ENCODE assay signal across 11 cellular contexts in the genomic region with DNA sequence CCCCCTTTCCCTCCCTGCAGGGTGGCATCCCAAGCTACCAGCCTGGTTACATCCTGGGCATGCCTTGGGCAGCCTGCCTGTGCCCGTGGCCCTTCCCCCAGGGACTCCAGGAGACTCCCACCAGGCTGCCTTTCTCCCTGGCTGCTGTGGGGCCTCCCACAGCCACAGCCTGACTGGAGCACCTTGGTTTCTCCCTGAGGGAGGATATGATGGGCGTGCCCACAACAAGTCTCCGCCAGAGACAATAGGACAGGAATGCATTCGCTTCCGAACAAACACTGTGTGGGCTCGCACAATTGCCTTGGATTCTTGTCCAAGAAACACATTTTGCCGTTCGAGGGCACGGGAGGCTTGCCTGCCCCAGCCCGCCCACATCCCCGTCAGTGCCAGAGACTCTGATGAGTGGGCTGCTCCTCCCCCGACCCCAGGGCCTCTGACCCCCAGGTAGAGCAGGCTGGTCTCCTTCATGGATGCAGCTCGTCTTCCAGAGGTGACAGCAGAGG.
DNase-seq lines count a peak whose midpoint lies in the region; ATAC-seq, FAIRE-seq and TF ChIP-seq lines count a peak whose summit lies in the region.
"Had no signal": no experiment of that assay in that cellular context is flagged by ENCODE, and none has a peak within 500 bp of the region (broad histone marks: within the 10 kb centered on the region; RNA-seq: fewer than 3 reads in every experiment).

No MANE protein-coding gene starts in this region.

- H3K27ac ChIP-seq in right lobe of liver (peak overlapping the region in 1 of 3 donors; percentile 31), tibial artery (peak overlapping the region; percentile 46 to 80)

- DNase-seq in NCI-H226 (peak; percentile 56), bronchial epithelial cell (ENCODE audit: low read depth) (peak; percentile 95), right lobe of liver (no peak), tibial artery (no peak), HUDEP-2 (lab: John Stamatoyannopoulos, UW; ENCODE audit: unreplicated experiment in 76 of 76) (no peak), GM19238 (ENCODE audit: insufficient read length, low spot score) (no peak)
- DNase-seq: activated CD8-positive, alpha-beta T cell treated with anti-CD3 and anti-CD28 coated beads, Interleukin-2, amount 10 ng/mL, durations not matched to agents 7 days and 5 days; activated naive CD4-positive, alpha-beta T cell treated with anti-CD3 and anti-CD28 coated beads for 36 hours; NCI-H2029 treated with DMSO at 0.1 percent for 48 hours had no signal

- peak; percentile 97 for FAIRE-seq in bronchial epithelial cell (lab: Jason Lieb, UNC)
- FAIRE-seq: D721Med had no signal

- H3K9me3 ChIP-seq in right lobe of liver, result no peaks in the 10 kb centered on the region
- H3K9me3 ChIP-seq in tibial artery, result no peaks in the 10 kb centered on the region

- no peak for TF ChIP-seq POLR2A in right lobe of liver (IDR thresholded peaks at IDR 0.05)

- intact Hi-C loops in right lobe of liver (cut with DNase I), result no loop called here
- intact Hi-C loops in tibial artery (cut with DNase I; ENCODE audit: low total_unique reads), result no loop called here

- H3K4me3 ChIP-seq in bronchial epithelial cell (ENCODE audit: low read depth, low read length) (no peak overlapping the region), right lobe of liver (no peak overlapping the region), tibial artery (no peak overlapping the region)

- H3K27me3 ChIP-seq in bronchial epithelial cell (ENCODE audit: control insufficient read depth, insufficient read depth, low read length) (no peaks in the 10 kb centered on the region), right lobe of liver (no peaks in the 10 kb centered on the region), tibial artery (no peaks in the 10 kb centered on the region)

- ATAC-seq in right lobe of liver (peak; percentile 37 to 58 (median 44)), GM21367 (IDR thresholded peaks at IDR 0.05; ENCODE audit: unreplicated experiment) (no peak)
- ATAC-seq: activated CD8-positive, alpha-beta T cell treated with anti-CD3 and anti-CD28 coated beads, Interleukin-2, amount 10 ng/mL, durations not matched to agents 7 days and 5 days had no signal

- H3K4me1 ChIP-seq in right lobe of liver, result peaks cover 0 to 3% (median 0%) of the 10 kb centered on the region in 4 donors
- H3K4me1 ChIP-seq in tibial artery, result peaks cover 0 to 76% (median 43%) of the 10 kb centered on the region in 4 donors

- WGBS in right lobe of liver (ENCODE audit: insufficient coverage, low coverage, low lambda C conversion rate, missing lambda C conversion rate), result 53% methylated on average over 5 of the region's 13 CpGs

- H3K36me3 ChIP-seq in bronchial epithelial cell (ENCODE audit: control insufficient read depth, insufficient read depth, low read length) (peaks cover 3% of the 10 kb centered on the region), right lobe of liver (peaks cover 0 to 11% (median 0%) of the 10 kb centered on the region in 4 donors), tibial artery (peaks cover 0 to 4% (median 0%) of the 10 kb centered on the region in 3 donors)

- TF ChIP-seq CTCF in bronchial epithelial cell (IDR thresholded peaks at IDR 0.05; ENCODE audit: insufficient read depth, low read length, severe bottlenecking) (no peak), right lobe of liver (IDR thresholded peaks at IDR 0.05) (no peak), tibial artery (IDR thresholded peaks at IDR 0.05) (no peak)

Comparison
In these comparisons a context has a peak if more than half of its experiments do, and no peak if none do; other contexts are left out.
1. DNase-seq: peak in NCI-H226 (single experiment) and bronchial epithelial cell (single experiment); none in right lobe of liver (0 of 3), tibial artery (0 of 2), HUDEP-2 (0 of 76) and GM19238 (single experiment).